Comparison of ENCODE assay signal across 1 cellular context in genomic region chr10:100101526-100102076, GRCh38.
A peak's percentile ranks its signal among the peaks of the same experiment; 100 is the strongest.
TF ChIP-seq lines count a peak whose summit lies in the region.

No MANE protein-coding gene starts in this region.

TF ChIP-seq in HepG2, 621 proteins besides CTCF, POLR2A, EP300 and RAD21 (continued from another document and continues in another):
- TF ChIP-seq CBX5 (CRISPR knock-in tag; IDR thresholded peaks at IDR 0.05; ENCODE audit: borderline replicate concordance) (peak; percentile 98; the same call in 1 of the 2 replicates), MZF1 (CRISPR knock-in tag; IDR thresholded peaks at IDR 0.05; ENCODE audit: borderline replicate concordance) (no peak), AHR (CRISPR knock-in tag; IDR thresholded peaks at IDR 0.05) (no peak), MAZ (IDR thresholded peaks at IDR 0.05; ENCODE audit: borderline replicate concordance, low read depth, low read length) (peak; percentile 88), MAZ (CRISPR knock-in tag; IDR thresholded peaks at IDR 0.05; ENCODE audit: low read depth) (peak; percentile 88), ZMAT5 (CRISPR knock-in tag; IDR thresholded peaks at IDR 0.05; ENCODE audit: borderline replicate concordance, low read depth) (no peak), NR2F1 (CRISPR knock-in tag; IDR thresholded peaks at IDR 0.05) (peak in 1 of 2 experiments; percentile 44; a peak in 1 of 4 replicates), ZNF331 (CRISPR knock-in tag; IDR thresholded peaks at IDR 0.05) (peak; percentile 93), CREB1 (IDR thresholded peaks at IDR 0.05) (peak; percentile 79), CREB1 (CRISPR knock-in tag; IDR thresholded peaks at IDR 0.05) (peak; percentile 94), ZBED4 (CRISPR knock-in tag; IDR thresholded peaks at IDR 0.05; ENCODE audit: borderline replicate concordance) (no peak), MXD4 (CRISPR knock-in tag; IDR thresholded peaks at IDR 0.05) (no peak), PAF1 (CRISPR knock-in tag; IDR thresholded peaks at IDR 0.05) (no peak), KAT2B (IDR thresholded peaks at IDR 0.05; ENCODE audit: borderline replicate concordance, low read depth, low read length) (no peak), ZNF607 (CRISPR knock-in tag; IDR thresholded peaks at IDR 0.05; ENCODE audit: borderline replicate concordance) (no peak), TRAFD1 (CRISPR knock-in tag; IDR thresholded peaks at IDR 0.05; ENCODE audit: borderline replicate concordance) (no peak; the same call in 1 of the 2 replicates), AGO1 (IDR thresholded peaks at IDR 0.05; ENCODE audit: low read depth, low read length, poor library complexity, severe bottlenecking) (no peak), ZMAT3 (CRISPR knock-in tag; conservative IDR thresholded peaks at IDR 0.05) (peak; percentile 52; the same call in 1 of the 2 replicates), ZBTB20 (CRISPR knock-in tag; IDR thresholded peaks at IDR 0.05; ENCODE audit: borderline replicate concordance, low read depth) (peak; percentile 59), MAF1 (CRISPR knock-in tag; IDR thresholded peaks at IDR 0.05; ENCODE audit: borderline replicate concordance) (peak; percentile 54; the same call in 1 of the 2 replicates), ZNF562 (CRISPR knock-in tag; IDR thresholded peaks at IDR 0.05; ENCODE audit: borderline replicate concordance) (no peak), ATF7 (IDR thresholded peaks at IDR 0.05) (peak; percentile 85), ATF7 (CRISPR knock-in tag; IDR thresholded peaks at IDR 0.05) (peak; percentile 90), NKX3-1 (CRISPR knock-in tag; IDR thresholded peaks at IDR 0.05) (peak; percentile 95), FOSL1 (CRISPR knock-in tag; IDR thresholded peaks at IDR 0.05; ENCODE audit: borderline replicate concordance) (peak; percentile 64; the same call in 1 of the 2 replicates), NCOR1 (IDR thresholded peaks at IDR 0.05; ENCODE audit: borderline replicate concordance, low read length) (peak; percentile 94), SATB2 (CRISPR knock-in tag; IDR thresholded peaks at IDR 0.05) (0 out of 2 replicates have a peak, but pooled peaks have one; percentile 47), ATF3 (CRISPR knock-in tag; IDR thresholded peaks at IDR 0.05) (peak; percentile 60; the same call in 1 of the 2 replicates), IRX3 (CRISPR knock-in tag; IDR thresholded peaks at IDR 0.05; ENCODE audit: borderline replicate concordance, low read depth) (no peak), ZNF496 (CRISPR knock-in tag; IDR thresholded peaks at IDR 0.05; ENCODE audit: insufficient replicate concordance) (no peak), ZNF713 (CRISPR knock-in tag; IDR thresholded peaks at IDR 0.05) (no peak), TAF15 (IDR thresholded peaks at IDR 0.05; ENCODE audit: low read depth, low read length, poor library complexity, severe bottlenecking) (no peak), HOXD1 (CRISPR knock-in tag; IDR thresholded peaks at IDR 0.05) (peak; percentile 71; the same call in 1 of the 2 replicates), CC2D1A (CRISPR knock-in tag; IDR thresholded peaks at IDR 0.05) (no peak), SMAD3 (CRISPR knock-in tag; IDR thresholded peaks at IDR 0.05) (peak; percentile 95), ZNF777 (CRISPR knock-in tag; IDR thresholded peaks at IDR 0.05) (no peak), ZNF207 (IDR thresholded peaks at IDR 0.05; ENCODE audit: borderline replicate concordance) (no peak), RBFOX2 (IDR thresholded peaks at IDR 0.05; ENCODE audit: low read depth, low read length) (no peak), ZNF337 (CRISPR knock-in tag; IDR thresholded peaks at IDR 0.05; ENCODE audit: borderline replicate concordance, low read depth) (no peak), TGIF2 (CRISPR knock-in tag; IDR thresholded peaks at IDR 0.05) (peak; percentile 90), ZSCAN5A (CRISPR knock-in tag; IDR thresholded peaks at IDR 0.05; ENCODE audit: borderline replicate concordance) (peak; percentile 31; the same call in 1 of the 2 replicates), PHB2 (IDR thresholded peaks at IDR 0.05; ENCODE audit: partially characterized antibody) (no peak), ZNF124 (CRISPR knock-in tag; IDR thresholded peaks at IDR 0.05) (0 out of 2 replicates have a peak, but pooled peaks have one; percentile 81), ZNF136 (CRISPR knock-in tag; IDR thresholded peaks at IDR 0.05; ENCODE audit: low read depth) (no peak), ZNF143 (CRISPR knock-in tag; IDR thresholded peaks at IDR 0.05) (peak; percentile 65), ZNF274 (CRISPR knock-in tag; IDR thresholded peaks at IDR 0.05) (no peak), ESRRA (CRISPR knock-in tag; IDR thresholded peaks at IDR 0.05; ENCODE audit: low read depth) (peak; percentile 63; the same call in 1 of the 2 replicates), PAWR (CRISPR knock-in tag; IDR thresholded peaks at IDR 0.05; ENCODE audit: borderline replicate concordance) (no peak), ZNF501 (CRISPR knock-in tag; IDR thresholded peaks at IDR 0.05) (0 out of 2 replicates have a peak, but pooled peaks have one; percentile 14), ZNF431 (CRISPR knock-in tag; IDR thresholded peaks at IDR 0.05; ENCODE audit: borderline replicate concordance, low read depth) (peak; percentile 90; the same call in 1 of the 2 replicates), RBM39 (IDR thresholded peaks at IDR 0.05; ENCODE audit: low read depth, low read length, poor library complexity, severe bottlenecking) (no peak), SIN3A (IDR thresholded peaks at IDR 0.05; ENCODE audit: borderline replicate concordance, low read depth, low read length) (peak; percentile 75; the same call in 1 of the 2 replicates), ZNF800 (CRISPR knock-in tag; IDR thresholded peaks at IDR 0.05) (peak; percentile 85), ZBTB33 (CRISPR knock-in tag; IDR thresholded peaks at IDR 0.05) (peak; percentile 71; the same call in 1 of the 2 replicates), REPIN1 (CRISPR knock-in tag; IDR thresholded peaks at IDR 0.05; ENCODE audit: borderline replicate concordance, low read depth) (peak; percentile 79), ISL2 (CRISPR knock-in tag; IDR thresholded peaks at IDR 0.05) (peak; percentile 98), TSC22D2 (CRISPR knock-in tag; IDR thresholded peaks at IDR 0.05; ENCODE audit: borderline replicate concordance) (peak; percentile 37; the same call in 1 of the 2 replicates), ZNF414 (CRISPR knock-in tag; IDR thresholded peaks at IDR 0.05) (no peak), AKAP8 (CRISPR knock-in tag; IDR thresholded peaks at IDR 0.05) (0 out of 2 replicates have a peak, but pooled peaks have one; percentile 64)
